ENCODE assay signal across 8 cellular contexts in genomic region chr13:75870397-75870801, GRCh38.
DNase-seq lines count a peak whose midpoint lies in the region; ATAC-seq lines count a peak whose summit lies in the region.

No MANE protein-coding gene starts in this region.

- H3K4me3 ChIP-seq in duodenal mucosa (ENCODE audit: low read depth in 1 of 2, low read length in 2 of 2), result peak overlapping the region; percentile 57 to 62

- peak; percentile 58 for DNase-seq in ELR (ENCODE audit: low read depth)
- peak; percentile 3 for DNase-seq in HuH-7 (ENCODE audit: low spot score)
- no peak for DNase-seq in T-helper 2 cell treated with Interferon-gamma antibody and Interleukin-4, amounts not matched to agents 5 μg/mL and 100 μg/mL, for 36 hours (ENCODE audit: low spot score)
- peak; percentile 53 for DNase-seq in myocyte (ENCODE audit: low read depth)
- DNase-seq in NCI-H226, result no peak
- no peak for DNase-seq in H4 (ENCODE audit: low spot score)

- ATAC-seq in GM19452 (IDR thresholded peaks at IDR 0.05; ENCODE audit: unreplicated experiment), result no peak

- H3K9me3 ChIP-seq in duodenal mucosa (ENCODE audit: control insufficient read depth in 1 of 2, low read length in 2 of 2), result no peaks in the 10 kb centered on the region

- H3K9ac ChIP-seq in duodenal mucosa (ENCODE audit: low read depth in 1 of 2, low read length in 2 of 2), result peak overlapping the region in 1 of 2 donors; percentile 28

- no peak overlapping the region for H3K27ac ChIP-seq in duodenal mucosa (ENCODE audit: low read depth, low read length)

- H3K27ac Mint-ChIP-seq in T-helper 2 cell treated with Interferon-gamma antibody and Interleukin-4, amounts not matched to agents 5 μg/mL and 100 μg/mL, for 36 hours, result peak overlapping the region; percentile 72

- no peaks in the 10 kb centered on the region for H3K27me3 ChIP-seq in duodenal mucosa (ENCODE audit: control insufficient read depth in 1 of 2, insufficient read depth in 2 of 2, low read length in 2 of 2)

- no peaks in the 10 kb centered on the region for H3K36me3 ChIP-seq in duodenal mucosa (ENCODE audit: control insufficient read depth in 1 of 2, insufficient read depth in 2 of 2, low read length in 2 of 2)

- no peaks in the 10 kb centered on the region for H3K36me3 Mint-ChIP-seq in T-helper 2 cell treated with Interferon-gamma antibody and Interleukin-4, amounts not matched to agents 5 μg/mL and 100 μg/mL, for 36 hours (ENCODE audit: low read depth)

- H3K9me3 Mint-ChIP-seq in T-helper 2 cell treated with Interferon-gamma antibody and Interleukin-4, amounts not matched to agents 5 μg/mL and 100 μg/mL, for 36 hours, result no peaks in the 10 kb centered on the region

- peak overlapping the region; percentile 62 for H3K4me3 Mint-ChIP-seq in T-helper 2 cell treated with Interferon-gamma antibody and Interleukin-4, amounts not matched to agents 5 μg/mL and 100 μg/mL, for 36 hours

- no peaks in the 10 kb centered on the region for H3K4me1 ChIP-seq in duodenal mucosa (ENCODE audit: control insufficient read depth in 1 of 2, insufficient read depth in 2 of 2, low read length in 2 of 2)

- peaks cover 16% of the 10 kb centered on the region for H3K27me3 Mint-ChIP-seq in T-helper 2 cell treated with Interferon-gamma antibody and Interleukin-4, amounts not matched to agents 5 μg/mL and 100 μg/mL, for 36 hours (ENCODE audit: low read depth)

- H3K4me1 Mint-ChIP-seq in T-helper 2 cell treated with Interferon-gamma antibody and Interleukin-4, amounts not matched to agents 5 μg/mL and 100 μg/mL, for 36 hours (ENCODE audit: low read depth), result peaks cover 18% of the 10 kb centered on the region

Comparison
In these comparisons a context has a peak if more than half of its experiments do, and no peak if none do; other contexts are left out.
1. DNase-seq: peak in ELR (single experiment), HuH-7 (single experiment) and myocyte (single experiment); none in T-helper 2 cell treated with Interferon-gamma antibody and Interleukin-4, amounts not matched to agents 5 μg/mL and 100 μg/mL, for 36 hours (single experiment), NCI-H226 (single experiment) and H4 (single experiment).